ENCODE assay signal across 18 cellular contexts in the genomic region with DNA sequence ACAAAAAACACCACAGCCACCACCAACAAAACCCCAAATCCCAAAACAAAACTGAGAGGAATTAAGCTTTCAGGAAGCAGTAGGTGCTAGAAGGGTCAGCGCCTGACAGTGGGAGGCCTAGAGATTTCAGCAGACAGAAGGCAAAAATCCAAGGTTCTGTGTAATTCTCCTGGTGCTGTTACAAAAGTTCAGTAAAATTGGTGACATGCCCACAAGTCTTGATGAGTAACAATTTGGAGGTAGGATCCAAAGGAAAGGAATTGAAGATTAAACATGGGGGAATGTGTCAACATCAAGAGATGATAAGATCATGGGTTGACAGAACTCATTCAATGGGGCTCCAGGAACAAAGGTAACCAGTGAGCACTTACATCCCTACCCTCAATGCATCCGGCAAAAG.
"Had no signal": no experiment of that assay in that cellular context is flagged by ENCODE, and none has a peak within 500 bp of the region (broad histone marks: within the 10 kb centered on the region; RNA-seq: fewer than 3 reads in every experiment).

No MANE protein-coding gene starts in this region.

- DNase-seq: activated CD4-positive, CD25-positive, alpha-beta regulatory T cell; activated effector memory CD4-positive, alpha-beta T cell treated with anti-CD3 and anti-CD28 coated beads, Interleukin-2, amount 50 U/mL, for 16 hours; activated T-cell treated with anti-CD3 and anti-CD28 coated beads, Interleukin-2, amount 50 U/mL, for 24 hours; amygdala; effector CD8-positive, alpha-beta T cell; foreskin melanocyte; head of caudate nucleus; islet precursor cell; left lung; nucleus accumbens; right lobe of liver; stimulated activated CD4-positive, alpha-beta T cell treated with anti-CD3 and anti-CD28 coated beads, Interleukin-12 subunit alpha, Interleukin-12 subunit beta, amount 100 ng/mL, for 4 hours; stimulated activated naive CD4-positive, alpha-beta T cell; trophoblast cell had no signal

- H3K9me3 ChIP-seq: left lung, prostate gland, right lobe of liver had no signal

- H3K27ac ChIP-seq: coronary artery, left lung, prostate gland, right lobe of liver had no signal

- H3K27me3 ChIP-seq: left lung, right lobe of liver had no signal

- ATAC-seq: activated naive CD4-positive, alpha-beta T cell treated with anti-CD3 and anti-CD28 coated beads, Interleukin-2, amount 50 U/mL, for 72 hours; left lung; natural killer cell treated with Interleukin-12 subunit alpha and Interleukin-12 subunit beta and Interleukin-15 and Interleukin-18, amount 100 ng/mL, for 72 hours; right lobe of liver had no signal

- H3K4me1 ChIP-seq: prostate gland, right lobe of liver had no signal

- H3K36me3 ChIP-seq: left lung, prostate gland, right lobe of liver had no signal

- H3K4me3 ChIP-seq: coronary artery, left lung, prostate gland, right lobe of liver had no signal
